10 cellular contexts compared by ENCODE assay signal in the genomic region with DNA sequence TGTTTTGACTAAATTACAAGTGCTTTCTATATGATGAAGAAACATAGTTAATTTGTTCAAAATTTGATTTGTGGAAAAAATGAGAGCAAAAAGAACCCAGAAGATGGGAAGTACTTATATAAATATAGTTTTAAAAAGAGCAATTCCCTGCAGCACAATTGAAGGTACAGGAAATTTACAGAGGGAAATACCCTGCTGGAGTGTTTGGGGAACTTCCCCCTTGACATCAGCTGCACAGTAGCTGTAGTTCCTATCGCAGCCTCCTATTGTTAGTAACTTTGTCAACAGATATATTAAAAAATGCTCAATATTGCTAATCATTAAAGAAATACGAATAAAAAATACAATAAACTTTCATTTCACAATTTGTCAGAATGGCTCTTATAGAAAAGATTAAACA.
A peak's percentile ranks its signal among the peaks of the same experiment; 100 is the strongest.
DNase-seq lines count a peak whose midpoint lies in the region; ATAC-seq and TF ChIP-seq lines count a peak whose summit lies in the region.
"Had no signal": no experiment of that assay in that cellular context is flagged by ENCODE, and none has a peak within 500 bp of the region (broad histone marks: within the 10 kb centered on the region; RNA-seq: fewer than 3 reads in every experiment).

No MANE protein-coding gene starts in this region.

- no peak overlapping the region for H3K27ac ChIP-seq in testis

- TF ChIP-seq POLR2A in testis (IDR thresholded peaks at IDR 0.05): no peak
- no peak for TF ChIP-seq POLR2A in erythroblast (IDR thresholded peaks at IDR 0.05; ENCODE audit: low read length)

- intact Hi-C loops in testis (cut with DNase I; ENCODE audit: low total_unique reads): no loop called here

- DNase-seq in Kasumi-1 (lab: John Stamatoyannopoulos, UW): peak; percentile 64 to 77
- DNase-seq in lung microvascular endothelial cell (ENCODE audit: low read depth in 2 of 2): peak; percentile 5 to 56
- no peak for DNase-seq in activated CD8-positive, alpha-beta T cell treated with anti-CD3 and anti-CD28 coated beads, Interleukin-2, amount 10 ng/mL, durations not matched to agents 7 days and 5 days
- DNase-seq in testis: no peak
- no peak for DNase-seq in erythroblast (lab: John Stamatoyannopoulos, UW)
- no peak for DNase-seq in NCI-H345 (lab: John Stamatoyannopoulos, UW)
- DNase-seq: hypothalamus; stimulated activated naive CD4-positive, alpha-beta T cell had no signal

- no peak overlapping the region for H3K27ac Mint-ChIP-seq in activated CD8-positive, alpha-beta T cell treated with anti-CD3 and anti-CD28 coated beads, Interleukin-2, amount 10 ng/mL, durations not matched to agents 7 days and 5 days

- ATAC-seq in GM18499 (IDR thresholded peaks at IDR 0.05; ENCODE audit: insufficient read depth, unreplicated experiment) (peak; percentile 50), GM21717 (IDR thresholded peaks at IDR 0.05; ENCODE audit: unreplicated experiment) (peak; percentile 82)
- ATAC-seq in activated CD8-positive, alpha-beta T cell treated with anti-CD3 and anti-CD28 coated beads, Interleukin-2, amount 10 ng/mL, durations not matched to agents 7 days and 5 days: no peak

- no peaks in the 10 kb centered on the region for H3K36me3 Mint-ChIP-seq in activated CD8-positive, alpha-beta T cell treated with anti-CD3 and anti-CD28 coated beads, Interleukin-2, amount 10 ng/mL, durations not matched to agents 7 days and 5 days (ENCODE audit: low read depth)

- no peak overlapping the region for H3K4me3 Mint-ChIP-seq in activated CD8-positive, alpha-beta T cell treated with anti-CD3 and anti-CD28 coated beads, Interleukin-2, amount 10 ng/mL, durations not matched to agents 7 days and 5 days

- no peaks in the 10 kb centered on the region for H3K4me1 Mint-ChIP-seq in activated CD8-positive, alpha-beta T cell treated with anti-CD3 and anti-CD28 coated beads, Interleukin-2, amount 10 ng/mL, durations not matched to agents 7 days and 5 days (ENCODE audit: low read depth)

- H3K4me3 ChIP-seq in testis: no peak overlapping the region

- no peaks in the 10 kb centered on the region for H3K4me1 ChIP-seq in testis

- H3K9me3 ChIP-seq in testis: no peaks in the 10 kb centered on the region

- H3K27me3 Mint-ChIP-seq in activated CD8-positive, alpha-beta T cell treated with anti-CD3 and anti-CD28 coated beads, Interleukin-2, amount 10 ng/mL, durations not matched to agents 7 days and 5 days (ENCODE audit: low read depth): no peaks in the 10 kb centered on the region

- 77 to 86% methylated on average over 2 of the region's 2 CpGs for WGBS in testis, 2 donors

- H3K27me3 ChIP-seq in testis: no peaks in the 10 kb centered on the region

- no peaks in the 10 kb centered on the region for H3K36me3 ChIP-seq in testis (ENCODE audit: low read depth, missing control alignments)

- no peak for TF ChIP-seq CTCF in testis (IDR thresholded peaks at IDR 0.05)

- no peaks in the 10 kb centered on the region for H3K9me3 Mint-ChIP-seq in activated CD8-positive, alpha-beta T cell treated with anti-CD3 and anti-CD28 coated beads, Interleukin-2, amount 10 ng/mL, durations not matched to agents 7 days and 5 days (ENCODE audit: insufficient read depth)

- POLR2A ChIA-PET in activated CD8-positive, alpha-beta T cell treated with anti-CD3 and anti-CD28 coated beads, Interleukin-2, amount 10 ng/mL, durations not matched to agents 7 days and 5 days (lab: Charles Lee): no interaction called here

- CTCF ChIA-PET in activated CD8-positive, alpha-beta T cell treated with anti-CD3 and anti-CD28 coated beads, Interleukin-2, amount 10 ng/mL, durations not matched to agents 7 days and 5 days (lab: Charles Lee): no interaction called here

Comparison
In these comparisons a context has a peak if more than half of its experiments do, and no peak if none do; other contexts are left out.
1. DNase-seq: peak in Kasumi-1 (2 of 2) and lung microvascular endothelial cell (2 of 2); none in activated CD8-positive, alpha-beta T cell treated with anti-CD3 and anti-CD28 coated beads, Interleukin-2, amount 10 ng/mL, durations not matched to agents 7 days and 5 days (single experiment), testis (single experiment), erythroblast (0 of 2) and NCI-H345 (single experiment).